Comparison of ENCODE assay signal across 10 cellular contexts in the genomic region with DNA sequence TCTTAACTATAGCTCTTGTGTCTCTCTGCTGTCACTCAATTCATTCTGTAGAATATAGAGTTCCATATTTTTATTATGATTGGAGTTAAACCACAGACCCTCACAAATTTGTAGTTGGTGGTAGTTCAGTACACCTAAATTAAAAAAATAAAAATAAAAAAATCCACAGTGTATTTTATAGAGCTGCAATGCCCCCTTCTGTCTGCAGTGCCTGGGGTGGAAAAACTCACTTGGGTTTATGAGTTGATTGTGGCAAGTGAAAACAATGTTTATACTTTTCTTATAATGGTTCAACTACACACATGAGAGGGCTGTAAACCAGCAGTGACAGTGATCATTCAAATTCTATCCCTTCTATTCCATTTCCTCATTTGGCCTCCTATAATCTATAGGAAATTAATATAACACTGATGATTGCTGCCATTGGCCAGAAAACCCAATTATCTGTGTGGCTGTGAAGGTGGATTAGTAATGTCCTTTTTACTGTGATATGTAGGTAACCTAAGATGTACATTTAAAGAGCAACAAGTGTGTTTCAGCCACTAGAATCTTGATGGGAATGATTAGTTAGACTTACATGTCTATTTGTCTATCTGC.
DNase-seq lines count a peak whose midpoint lies in the region; ATAC-seq, FAIRE-seq and TF ChIP-seq lines count a peak whose summit lies in the region.
"Had no signal": no experiment of that assay in that cellular context is flagged by ENCODE, and none has a peak within 500 bp of the region (broad histone marks: within the 10 kb centered on the region; RNA-seq: fewer than 3 reads in every experiment).

No MANE protein-coding gene starts in this region.

- intact Hi-C loops in GM12878 (cut with micrococcal nuclease; ENCODE audit: unreplicated experiment), result loop anchor here (10.0 kb wide), 1 partner anchor 742 kb away; no protein-coding TSS in a partner anchor
- intact Hi-C loops in left colon (cut with DNase I, micrococcal nuclease), result loop anchor here in 1 of 2 donors (10.0 kb wide), 1 partner anchor 552 kb away; no protein-coding TSS in a partner anchor
- intact Hi-C loops in CD14-positive monocyte (cut with micrococcal nuclease), result no loop called here

- SMC1A ChIA-PET in GM12878 (lab: Charles Lee; ENCODE audit: uncharacterized antibody, unreplicated experiment), result no interaction called here

- RAD21 ChIA-PET in GM12878 (lab: Charles Lee; ENCODE audit: unreplicated experiment), result no interaction called here

- no peak overlapping the region for H2AFZ ChIP-seq in GM12878 (ENCODE audit: control insufficient read depth, low read depth, low read length)

- TF ChIP-seq POLR2A in A549 (IDR thresholded peaks at IDR 0.05; ENCODE audit: low read length) (no peak), GM12878 (IDR thresholded peaks at IDR 0.05; ENCODE audit: low read depth, low read length) (no peak)

- peaks cover 0 to 2% (median 0%) of the 10 kb centered on the region in 7 donors for H3K9me3 Mint-ChIP-seq in CD14-positive monocyte

- no peaks in the 10 kb centered on the region for H3K79me2 ChIP-seq in GM12878 (ENCODE audit: control insufficient read depth, insufficient read depth, low read length)

- H3K4me2 ChIP-seq in A549, result no peak overlapping the region
- no peak overlapping the region for H3K4me2 ChIP-seq in GM12878 (ENCODE audit: control insufficient read depth, insufficient read depth)

- peak; percentile 69 to 76 for TF ChIP-seq RAD21 in A549 (conservative IDR thresholded peaks at IDR 0.05 in 1 of 2, IDR thresholded peaks at IDR 0.05 in 1 of 2)
- TF ChIP-seq RAD21 in GM12878 (IDR thresholded peaks at IDR 0.05; ENCODE audit: insufficient read depth, low read depth, low read length), result peak; percentile 52

- H3K27me3 ChIP-seq in GM12878 (replicated peaks in 1 of 2; ENCODE audit: control insufficient read depth in 2 of 2, insufficient read depth in 2 of 2, low read length in 1 of 2), result no peaks in the 10 kb centered on the region

- CTCF ChIA-PET in A549 (lab: Yijun Ruan, JAX), result interaction anchor here (0.7 to 5.8 kb wide), 8 partner anchors 9 to 1104 kb away, joined by 3 to 29 read pairs (median 3); no protein-coding TSS in a partner anchor
- CTCF ChIA-PET in HEK293 (lab: Yijun Ruan, JAX), result interaction anchor here (0.5 to 3.8 kb wide), 12 partner anchors 10 to 547 kb away, joined by 3 to 24 read pairs (median 3); no protein-coding TSS in a partner anchor
- CTCF ChIA-PET in GM12878 (lab: Yijun Ruan, JAX), result interaction anchor here (1.6 kb wide), 1 partner anchor 547 kb away, joined by 5 read pairs; no protein-coding TSS in a partner anchor

- TF ChIP-seq CTCF in A549 (IDR thresholded peaks at IDR 0.05) (peak; percentile 54), HEK293 (tag by site-specific recombination; IDR thresholded peaks at IDR 0.05) (peak; percentile 45; the same call in 1 of the 2 replicates), GM12878 (IDR thresholded peaks at IDR 0.05 in 2 of 3, conservative IDR thresholded peaks at IDR 0.05 in 1 of 3; ENCODE audit: control insufficient read depth in 2 of 3, extremely low read depth in 1 of 3, insufficient read depth in 1 of 3, low read depth in 3 of 3, low read length in 3 of 3) (peak in 2 of 3 experiments; percentile 6 to 17; a peak in 1 of 6 replicates), CD14-positive monocyte (IDR thresholded peaks at IDR 0.05) (no peak)

- ATAC-seq in A549 (no peak), GM12878 (no peak), left colon (peak; percentile 86), HG02884 (IDR thresholded peaks at IDR 0.05; ENCODE audit: unreplicated experiment) (no peak)
- ATAC-seq: CD8-positive, alpha-beta T cell had no signal

- FAIRE-seq in A549 (lab: Jason Lieb, UNC) (no peak), GM12878 (lab: Jason Lieb, UNC) (no peak)
- FAIRE-seq: frontal cortex had no signal

- H3K9me3 ChIP-seq in A549 (no peaks in the 10 kb centered on the region), HEK293 (ENCODE audit: control insufficient read depth, insufficient read depth, low read depth, low read length) (no peaks in the 10 kb centered on the region), GM12878 (replicated peaks; ENCODE audit: control insufficient read depth, insufficient read depth, low read length) (no peaks in the 10 kb centered on the region)

- no peak overlapping the region for H3K9ac ChIP-seq in GM12878 (ENCODE audit: control insufficient read depth, insufficient read depth, low read length)

- H3K36me3 Mint-ChIP-seq in CD14-positive monocyte, result no peaks in the 10 kb centered on the region
- H3K36me3 Mint-ChIP-seq: CD8-positive, alpha-beta T cell had no signal

- POLR2A ChIA-PET in A549 (lab: Yijun Ruan, JAX) (no interaction called here), HEK293 (lab: Yijun Ruan, JAX) (no interaction called here), GM12878 (lab: Charles Lee) (no interaction called here)

- in situ Hi-C loops in GM12878 (cut with MboI), result no loop called here

- H3K36me3 ChIP-seq in HEK293 (ENCODE audit: control insufficient read depth in 2 of 2, insufficient read depth in 1 of 2, low read length in 2 of 2) (no peaks in the 10 kb centered on the region), GM12878 (ENCODE audit: control insufficient read depth in 2 of 2, insufficient read depth in 2 of 2, low read length in 1 of 2) (no peaks in the 10 kb centered on the region)

- H3K4me1 ChIP-seq in A549 (no peaks in the 10 kb centered on the region), HEK293 (ENCODE audit: control insufficient read depth, insufficient read depth, low read length) (peaks cover 22% of the 10 kb centered on the region), GM12878 (ENCODE audit: control insufficient read depth, insufficient read depth, low read length) (no peaks in the 10 kb centered on the region)

- peaks cover 2 to 7% (median 4%) of the 10 kb centered on the region in 3 donors for H3K27me3 Mint-ChIP-seq in CD14-positive monocyte (ENCODE audit: low read depth in 3 of 3)

- TF ChIP-seq EP300 in A549 (IDR thresholded peaks at IDR 0.05) (no peak), GM12878 (IDR thresholded peaks at IDR 0.05; ENCODE audit: borderline replicate concordance in 1 of 2, control insufficient read depth in 1 of 2, low read depth in 2 of 2, low read length in 2 of 2) (no peak)

- no peak overlapping the region for H3K27ac Mint-ChIP-seq in CD14-positive monocyte
- H3K27ac Mint-ChIP-seq: CD8-positive, alpha-beta T cell had no signal

- H4K20me1 ChIP-seq in GM12878 (ENCODE audit: control insufficient read depth, insufficient read depth), result no peaks in the 10 kb centered on the region

- no peak for DNase-seq in A549 (ENCODE audit: low read depth in 1 of 2, low spot score in 1 of 2)
- DNase-seq in GM12878 (ENCODE audit: low read depth, low spot score), result no peak
- DNase-seq in left colon, result peak in 1 of 2 donors; percentile 20
- no peak for DNase-seq in NCI-H1417 treated with DMSO at 0.1 percent for 48 hours (lab: John Stamatoyannopoulos, UW)
- DNase-seq in activated T-cell treated with anti-CD3 and anti-CD28 coated beads, Interleukin-2, amount 50 U/mL, for 1 hour, result no peak
- DNase-seq in CD14-positive monocyte (ENCODE audit: low spot score), result no peak
- DNase-seq: CD8-positive, alpha-beta T cell had no signal

- H3K27ac ChIP-seq in A549, result no peak overlapping the region
- H3K27ac ChIP-seq in HEK293 (ENCODE audit: extremely low read depth, low read depth, low read length), result no peak overlapping the region
- no peak overlapping the region for H3K27ac ChIP-seq in GM12878 (ENCODE audit: control insufficient read depth, insufficient read depth)

- no peak overlapping the region for H3K4me3 Mint-ChIP-seq in CD14-positive monocyte
- H3K4me3 Mint-ChIP-seq: CD8-positive, alpha-beta T cell had no signal

- H3K4me1 Mint-ChIP-seq in CD14-positive monocyte, result no peaks in the 10 kb centered on the region

- H3K4me3 ChIP-seq in A549, result no peak overlapping the region
- no peak overlapping the region for H3K4me3 ChIP-seq in HEK293 (ENCODE audit: low read depth, low read length)
- H3K4me3 ChIP-seq in GM12878, result no peak overlapping the region

- BruUV-seq in GM12878 (replicated peaks; lab: Mats Ljungman, UMichigan), result no TSS peak

TF ChIP-seq in A549, 52 proteins besides CTCF, POLR2A, EP300 and RAD21:
- no peak for TF ChIP-seq ZSCAN20 (CRISPR knock-in tag; IDR thresholded peaks at IDR 0.05)
- peak; percentile 82 for TF ChIP-seq SMC3 (IDR thresholded peaks at IDR 0.05)
TF ChIP-seq in A549: peak in this region for 1.

TF ChIP-seq in HEK293, 187 proteins besides CTCF, POLR2A, EP300 and RAD21 (continues in another document):
- TF ChIP-seq, protein P1, sequence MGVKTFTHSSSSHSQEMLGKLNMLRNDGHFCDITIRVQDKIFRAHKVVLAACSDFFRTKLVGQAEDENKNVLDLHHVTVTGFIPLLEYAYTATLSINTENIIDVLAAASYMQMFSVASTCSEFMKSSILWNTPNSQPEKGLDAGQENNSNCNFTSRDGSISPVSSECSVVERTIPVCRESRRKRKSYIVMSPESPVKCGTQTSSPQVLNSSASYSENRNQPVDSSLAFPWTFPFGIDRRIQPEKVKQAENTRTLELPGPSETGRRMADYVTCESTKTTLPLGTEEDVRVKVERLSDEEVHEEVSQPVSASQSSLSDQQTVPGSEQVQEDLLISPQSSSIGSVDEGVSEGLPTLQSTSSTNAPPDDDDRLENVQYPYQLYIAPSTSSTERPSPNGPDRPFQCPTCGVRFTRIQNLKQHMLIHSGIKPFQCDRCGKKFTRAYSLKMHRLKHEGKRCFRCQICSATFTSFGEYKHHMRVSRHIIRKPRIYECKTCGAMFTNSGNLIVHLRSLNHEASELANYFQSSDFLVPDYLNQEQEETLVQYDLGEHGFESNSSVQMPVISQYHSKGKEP (tag by site-specific recombination; IDR thresholded peaks at IDR 0.05), result 0 out of 2 replicates have a peak, but pooled peaks have one; percentile 4
- TF ChIP-seq ZNF626 (tag by site-specific recombination; IDR thresholded peaks at IDR 0.05), result no peak

TF ChIP-seq in GM12878, 131 proteins besides CTCF, POLR2A, EP300 and RAD21:
- TF ChIP-seq RB1 (IDR thresholded peaks at IDR 0.05; ENCODE audit: borderline replicate concordance) (no peak), STAT1 (conservative IDR thresholded peaks at IDR 0.05) (no peak), ZNF384 (IDR thresholded peaks at IDR 0.05; ENCODE audit: borderline replicate concordance, low read depth, low read length) (no peak), JUNB (IDR thresholded peaks at IDR 0.05) (no peak), MYB (IDR thresholded peaks at IDR 0.05; ENCODE audit: borderline replicate concordance, low read depth, low read length) (no peak), IRF4 (IDR thresholded peaks at IDR 0.05; ENCODE audit: low read depth, low read length) (no peak), FOS (IDR thresholded peaks at IDR 0.05; ENCODE audit: borderline replicate concordance, extremely low read depth, insufficient read length) (no peak), MEF2B (IDR thresholded peaks at IDR 0.05; ENCODE audit: partially characterized antibody, poor library complexity, severe bottlenecking) (no peak), CBFB (IDR thresholded peaks at IDR 0.05; ENCODE audit: low read depth) (no peak), ESRRA (IDR thresholded peaks at IDR 0.05; ENCODE audit: low read length) (no peak), MXI1 (IDR thresholded peaks at IDR 0.05; ENCODE audit: low read depth, low read length) (no peak)
